21 cellular contexts compared by ENCODE assay signal in the genomic region with DNA sequence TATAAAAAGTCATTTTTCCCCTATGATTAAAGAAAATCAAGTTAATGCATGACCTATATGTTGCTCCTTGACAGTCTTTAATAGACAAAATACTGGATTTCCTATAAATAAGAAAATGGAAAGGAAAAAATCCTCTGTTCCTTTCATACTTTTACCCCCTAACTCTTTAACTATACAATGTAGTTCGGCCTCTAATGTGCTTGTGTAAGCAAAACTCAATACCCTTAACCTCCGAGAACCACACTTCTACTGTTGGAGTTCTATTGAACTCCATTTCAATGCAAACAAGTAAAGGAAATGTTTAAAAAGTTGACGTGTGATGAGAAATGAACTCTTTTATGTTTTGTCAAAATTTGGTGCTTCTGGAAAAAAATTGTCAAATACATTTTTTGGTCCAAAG. TPM values are rescaled to one million over a fixed set of nuclear protein-coding genes. Genes with fewer than 3 reads are reported as not detected.
A peak's percentile ranks its signal among the peaks of the same experiment; 100 is the strongest.
DNase-seq lines count a peak whose midpoint lies in the region; ATAC-seq, FAIRE-seq and TF ChIP-seq lines count a peak whose summit lies in the region.
"Had no signal": no experiment of that assay in that cellular context is flagged by ENCODE, and none has a peak within 500 bp of the region (broad histone marks: within the 10 kb centered on the region; RNA-seq: fewer than 3 reads in every experiment).

No MANE protein-coding gene starts in this region.

- no peaks in the 10 kb centered on the region for H3K36me3 Mint-ChIP-seq in glutamatergic neuron (ENCODE audit: unreplicated experiment)
- H3K36me3 Mint-ChIP-seq in stimulated activated naive B cell treated with anti-CD40 and anti-IgM and Interleukin-4, amounts not matched to agents 10 μg/mL and 1 μg/mL and 100 μg/mL, for 72 hours = peaks cover 22 to 38% of the 10 kb centered on the region in 2 donors
- no peaks in the 10 kb centered on the region for H3K36me3 Mint-ChIP-seq in T-cell

- no peak for FAIRE-seq in HepG2 (lab: Jason Lieb, UNC)

- H3K9me3 ChIP-seq in HepG2 (ENCODE audit: low read length) (no peaks in the 10 kb centered on the region), right lobe of liver (no peaks in the 10 kb centered on the region), OCI-LY1 (ENCODE audit: low read length) (no peaks in the 10 kb centered on the region), esophagus muscularis mucosa (no peaks in the 10 kb centered on the region)

- TF ChIP-seq EP300 in HepG2 (IDR thresholded peaks at IDR 0.05; ENCODE audit: low read depth in 2 of 2, low read length in 2 of 2) (no peak), HepG2 (CRISPR knock-in tag; IDR thresholded peaks at IDR 0.05; ENCODE audit: borderline replicate concordance) (no peak), esophagus muscularis mucosa (IDR thresholded peaks at IDR 0.05) (no peak)

- POLR2A ChIA-PET in HepG2 (lab: Yijun Ruan, JAX) (no interaction called here), T-cell (lab: Charles Lee) (no interaction called here)

- H3K4me3 ChIP-seq in HepG2 (replicated peaks in 1 of 3; ENCODE audit: insufficient read depth in 1 of 3, low read depth in 2 of 3, low read length in 3 of 3) (no peak overlapping the region), right lobe of liver (no peak overlapping the region), OCI-LY1 (ENCODE audit: low read depth, low read length, poor library complexity, severe bottlenecking) (no peak overlapping the region), esophagus muscularis mucosa (no peak overlapping the region)

- no peak for TF ChIP-seq CTCF in HepG2 (CRISPR knock-in tag; IDR thresholded peaks at IDR 0.05)
- TF ChIP-seq CTCF in right lobe of liver (IDR thresholded peaks at IDR 0.05) = no peak
- no peak for TF ChIP-seq CTCF in OCI-LY1 (IDR thresholded peaks at IDR 0.05; ENCODE audit: low read length)
- no peak for TF ChIP-seq CTCF in glutamatergic neuron (IDR thresholded peaks at IDR 0.05; ENCODE audit: partially characterized antibody, unreplicated experiment)
- no peak for TF ChIP-seq CTCF in esophagus muscularis mucosa (IDR thresholded peaks at IDR 0.05)

- H4K20me1 ChIP-seq in HepG2 (ENCODE audit: insufficient read depth, low read length) (0 out of 2 replicates have a peak, but pooled peaks cover 2% of the 10 kb centered on the region), OCI-LY1 (ENCODE audit: insufficient read depth, low read length) (no peaks in the 10 kb centered on the region)

- no TSS peak for BruUV-seq in HepG2 (replicated peaks; lab: Mats Ljungman, UMichigan)

- in situ Hi-C loops in HepG2 (cut with HindIII; ENCODE audit: extremely low pct_ligation_motif_present, low pct_unique_long_range_greater_than_20kb) (no loop called here), ACHN (cut with HindIII; ENCODE audit: low pct_ligation_motif_present, low pct_unique_long_range_greater_than_20kb, low sequenced_read_pairs) (no loop called here)

- H3K36me3 ChIP-seq in HepG2 (replicated peaks in 1 of 2; ENCODE audit: control insufficient read depth in 1 of 2, insufficient read depth in 2 of 2, low read length in 2 of 2) (no peaks in the 10 kb centered on the region), right lobe of liver (no peaks in the 10 kb centered on the region), OCI-LY1 (ENCODE audit: insufficient read depth, low read length) (no peaks in the 10 kb centered on the region), esophagus muscularis mucosa (no peaks in the 10 kb centered on the region)

- H3K27ac ChIP-seq in HepG2 (ENCODE audit: extremely low read length, insufficient read depth, low read length) (no peak overlapping the region), right lobe of liver (no peak overlapping the region), OCI-LY1 (ENCODE audit: low read depth, low read length, poor library complexity, severe bottlenecking) (peak overlapping the region; percentile 65), esophagus muscularis mucosa (replicated peaks in 1 of 4) (no peak overlapping the region)
- H3K27ac ChIP-seq: 22Rv1 had no signal

- no peaks in the 10 kb centered on the region for H3K9me3 Mint-ChIP-seq in glutamatergic neuron (ENCODE audit: unreplicated experiment)
- H3K9me3 Mint-ChIP-seq in stimulated activated naive B cell treated with anti-CD40 and anti-IgM and Interleukin-4, amounts not matched to agents 10 μg/mL and 1 μg/mL and 100 μg/mL, for 72 hours = peaks cover 0 to 4% of the 10 kb centered on the region in 2 donors
- peaks cover 0 to 4% (median 2%) of the 10 kb centered on the region in 3 donors for H3K9me3 Mint-ChIP-seq in T-cell
- H3K9me3 Mint-ChIP-seq: CD4-positive, alpha-beta T cell had no signal

- no peak for TF ChIP-seq POLR2A in HepG2 (IDR thresholded peaks at IDR 0.05; ENCODE audit: insufficient read depth in 1 of 2, low read depth in 2 of 2, low read length in 2 of 2)
- TF ChIP-seq POLR2A in right lobe of liver (IDR thresholded peaks at IDR 0.05) = no peak
- no peak for TF ChIP-seq POLR2A in esophagus muscularis mucosa (IDR thresholded peaks at IDR 0.05; ENCODE audit: low read depth)

- H3K27me3 ChIP-seq in HepG2 (ENCODE audit: control insufficient read depth in 1 of 2, insufficient read depth in 2 of 2, low read length in 2 of 2) (no peaks in the 10 kb centered on the region), right lobe of liver (no peaks in the 10 kb centered on the region), OCI-LY1 (ENCODE audit: insufficient read depth, low read length) (no peaks in the 10 kb centered on the region), esophagus muscularis mucosa (no peaks in the 10 kb centered on the region)

- H3K4me3 Mint-ChIP-seq in glutamatergic neuron (ENCODE audit: unreplicated experiment) = no peak overlapping the region
- peak overlapping the region; percentile 33 to 60 for H3K4me3 Mint-ChIP-seq in stimulated activated naive B cell treated with anti-CD40 and anti-IgM and Interleukin-4, amounts not matched to agents 10 μg/mL and 1 μg/mL and 100 μg/mL, for 72 hours
- no peak overlapping the region for H3K4me3 Mint-ChIP-seq in T-cell
- H3K4me3 Mint-ChIP-seq: CD4-positive, alpha-beta T cell had no signal

- no peak for ATAC-seq in HepG2
- no peak for ATAC-seq in right lobe of liver
- ATAC-seq in stimulated activated naive B cell treated with anti-CD40 and anti-IgM and Interleukin-4, amounts not matched to agents 10 μg/mL and 1 μg/mL and 100 μg/mL, for 72 hours (replicated peaks) = no peak
- ATAC-seq in T-cell (replicated peaks in 1 of 4) = no peak
- ATAC-seq: PC-3 had no signal

- H3F3A ChIP-seq in OCI-LY1 (ENCODE audit: insufficient read depth, low read length) = peaks cover 9% of the 10 kb centered on the region; the same call in 1 of the 2 replicates

- H2AFZ ChIP-seq in HepG2 (ENCODE audit: low read length) (no peak overlapping the region), OCI-LY1 (ENCODE audit: low read length) (no peak overlapping the region)

- peaks cover 46% of the 10 kb centered on the region for H3K4me1 Mint-ChIP-seq in glutamatergic neuron (ENCODE audit: low read depth, unreplicated experiment)
- peaks cover 43 to 68% of the 10 kb centered on the region in 2 donors for H3K4me1 Mint-ChIP-seq in stimulated activated naive B cell treated with anti-CD40 and anti-IgM and Interleukin-4, amounts not matched to agents 10 μg/mL and 1 μg/mL and 100 μg/mL, for 72 hours
- H3K4me1 Mint-ChIP-seq in T-cell = no peaks in the 10 kb centered on the region

- intact Hi-C loops in HepG2 (cut with micrococcal nuclease; ENCODE audit: unreplicated experiment) = no loop called here
- intact Hi-C loops in right lobe of liver (cut with DNase I) = no loop called here
- intact Hi-C loops in esophagus muscularis mucosa (cut with DNase I) = no loop called here

- H3K9me2 ChIP-seq in OCI-LY1 (ENCODE audit: low read depth, low read length) = no peaks in the 10 kb centered on the region

- WGBS in HepG2 (ENCODE audit: low lambda C conversion rate) = 4% methylated on average over 3 of the region's 3 CpGs
- 47% methylated on average over 3 of the region's 3 CpGs for WGBS in right lobe of liver (ENCODE audit: insufficient coverage, low coverage, low lambda C conversion rate, missing lambda C conversion rate)
- 72% methylated on average over 3 of the region's 3 CpGs for WGBS in esophagus muscularis mucosa

- H3K27me3 Mint-ChIP-seq in glutamatergic neuron (ENCODE audit: unreplicated experiment) = peaks cover 2% of the 10 kb centered on the region
- H3K27me3 Mint-ChIP-seq in stimulated activated naive B cell treated with anti-CD40 and anti-IgM and Interleukin-4, amounts not matched to agents 10 μg/mL and 1 μg/mL and 100 μg/mL, for 72 hours = no peaks in the 10 kb centered on the region
- H3K27me3 Mint-ChIP-seq in T-cell = no peaks in the 10 kb centered on the region
- H3K27me3 Mint-ChIP-seq: CD4-positive, alpha-beta T cell had no signal

- CTCF ChIA-PET in HepG2 (lab: Yijun Ruan, JAX; ENCODE audit: low intra/inter-chr PET ratio, low total read pairs) (no interaction called here), T-cell (lab: Charles Lee) (no interaction called here)

- no peaks in the 10 kb centered on the region for H3K79me2 ChIP-seq in HepG2 (ENCODE audit: insufficient read depth, low read length)
- H3K79me2 ChIP-seq in OCI-LY1 (ENCODE audit: insufficient read depth, low read length) = peaks cover 40% of the 10 kb centered on the region; the same call in 1 of the 2 replicates

- H3K4me1 ChIP-seq in HepG2 (ENCODE audit: insufficient read depth, low read length) = no peaks in the 10 kb centered on the region
- H3K4me1 ChIP-seq in right lobe of liver = no peaks in the 10 kb centered on the region
- peaks cover 99% of the 10 kb centered on the region for H3K4me1 ChIP-seq in OCI-LY1 (ENCODE audit: insufficient read depth, low read length, severe bottlenecking)
- H3K4me1 ChIP-seq in esophagus muscularis mucosa = peaks cover 0 to 9% (median 2%) of the 10 kb centered on the region in 4 donors

- DNase-seq in HepG2 (ENCODE audit: low spot score) = no peak
- no peak for DNase-seq in right lobe of liver
- DNase-seq in glutamatergic neuron = no peak
- no peak for DNase-seq in stimulated activated naive B cell treated with anti-CD40 and anti-IgM and Interleukin-4, amounts not matched to agents 10 μg/mL and 1 μg/mL and 100 μg/mL, for 72 hours
- no peak for DNase-seq in esophagus muscularis mucosa (ENCODE audit: extremely low spot score)
- DNase-seq in ACHN = no peak
- no peak for DNase-seq in T-cell
- DNase-seq: CD4-positive, alpha-beta T cell; DMS153; H7; KG1; NCI-H1105; NCI-H1694 treated with DMSO at 0.1 percent for 48 hours; NCI-H2081 treated with DMSO at 0.1 percent for 48 hours; NCI-H2171 treated with DMSO at 0.1 percent for 48 hours; NCI-H446; NCI-H526; PC-3; Right ventricle myocardium superior had no signal

- no peak overlapping the region for H3K4me2 ChIP-seq in HepG2 (ENCODE audit: low read depth, low read length)
- H3K4me2 ChIP-seq in OCI-LY1 (ENCODE audit: low read length) = peak overlapping the region; percentile 12

- H3K9ac ChIP-seq in HepG2 (ENCODE audit: insufficient read depth, low read depth, low read length) = no peak overlapping the region
- H3K9ac ChIP-seq in OCI-LY1 (ENCODE audit: low read length) = peak overlapping the region; percentile 15

- H3K27ac Mint-ChIP-seq in glutamatergic neuron (ENCODE audit: unreplicated experiment) = peak overlapping the region; percentile 50
- peak overlapping the region; percentile 85 for H3K27ac Mint-ChIP-seq in stimulated activated naive B cell treated with anti-CD40 and anti-IgM and Interleukin-4, amounts not matched to agents 10 μg/mL and 1 μg/mL and 100 μg/mL, for 72 hours
- H3K27ac Mint-ChIP-seq in T-cell = no peak overlapping the region
- H3K27ac Mint-ChIP-seq: CD4-positive, alpha-beta T cell had no signal

- no peak for TF ChIP-seq RAD21 in HepG2 (CRISPR knock-in tag; IDR thresholded peaks at IDR 0.05)

RNA-seq across cellular contexts. Expression of a gene that starts 36.0 kb away (rescaled TPM):
- 0.06 and 0.07 TPM in 2 replicates for total RNA-seq in HepG2 (2016; rRNA removed; fragmentation: Illumina TruSeq; extraction: Trizol)
- not detected in 2 replicates for total RNA-seq in HepG2 (2016; cell fraction: cytosol; rRNA removed; fragmentation: Illumina TruSeq; extraction: Trizol; ENCODE audit: low read depth)
- 0.12 and 0.15 TPM in 2 replicates for total RNA-seq in HepG2 (2016; cell fraction: insoluble cytoplasmic fraction; rRNA removed; fragmentation: Illumina TruSeq; extraction: Trizol)
- 0.03 and 0.10 TPM in 2 replicates for total RNA-seq in HepG2 (2016; cell fraction: membrane; rRNA removed; fragmentation: Illumina TruSeq; extraction: Trizol)
- not detected in 2 replicates for total RNA-seq in HepG2 (2016; cell fraction: nucleus; rRNA removed; fragmentation: Illumina TruSeq; extraction: Trizol)
- 0.05 and 0.09 TPM in 2 replicates for polyA plus RNA-seq in HepG2 (2011; rRNA removed)
- 0.04 TPM in 1 of 2 replicates, not detected in the other for polyA plus RNA-seq in HepG2 (2011; cell fraction: cytosol; rRNA removed)
- polyA plus RNA-seq in HepG2 (2011; cell fraction: nucleus; rRNA removed) = 0.07 and 0.10 TPM in 2 replicates
- not detected in 2 replicates for polyA plus RNA-seq in HepG2 (2012)
- not detected in 2 replicates for polyA plus RNA-seq in HepG2 (2016; cell fraction: cytosol; fragmentation: Illumina TruSeq; extraction: Trizol; ENCODE audit: low read depth)
- polyA plus RNA-seq in HepG2 (2016; cell fraction: insoluble cytoplasmic fraction; fragmentation: Illumina TruSeq; extraction: Trizol; ENCODE audit: low read depth) = 0.11 and 0.14 TPM in 2 replicates
- not detected in 2 replicates for polyA plus RNA-seq in HepG2 (2016; cell fraction: membrane; fragmentation: Illumina TruSeq; extraction: Trizol; ENCODE audit: low read depth)
- polyA plus RNA-seq in HepG2 (2016; cell fraction: nucleus; fragmentation: Illumina TruSeq; extraction: Trizol; ENCODE audit: insufficient read depth, low read depth) = not detected in 2 replicates
- 1.6 TPM in 1 of 2 replicates, not detected in the other for polyA minus RNA-seq in HepG2 (2011; rRNA and poly(A)+ RNA removed; ENCODE audit: low replicate concordance)
- polyA minus RNA-seq in HepG2 (2011; cell fraction: cytosol; rRNA and poly(A)+ RNA removed) = not detected in 2 replicates
- polyA minus RNA-seq in HepG2 (2011; cell fraction: nucleus; rRNA and poly(A)+ RNA removed) = 0.25 and 0.64 TPM in 2 replicates
- 1 to 10 TPM; 1.0 to 4.1 (median 2.5) TPM for total RNA-seq in right lobe of liver
- total RNA-seq in glutamatergic neuron (ENCODE audit: unreplicated experiment) = 94.8 TPM
- total RNA-seq in esophagus muscularis mucosa = 100 to 1,000 TPM in 2 of 4 donors, 10 to 100 TPM in 2; 63.0 to 130 (median 107) TPM
- 1 to 10 TPM; 2.8 to 6.7 (median 4.7) TPM for total RNA-seq in T-cell

Comparison
In these comparisons a context has a peak if more than half of its experiments do, and no peak if none do; other contexts are left out.
1. H3K27ac Mint-ChIP-seq: peak in glutamatergic neuron (single experiment) and stimulated activated naive B cell treated with anti-CD40 and anti-IgM and Interleukin-4, amounts not matched to agents 10 μg/mL and 1 μg/mL and 100 μg/mL, for 72 hours (single experiment); none in T-cell (0 of 2).
2. H3K4me3 Mint-ChIP-seq: peak in stimulated activated naive B cell treated with anti-CD40 and anti-IgM and Interleukin-4, amounts not matched to agents 10 μg/mL and 1 μg/mL and 100 μg/mL, for 72 hours (2 of 2); none in glutamatergic neuron (single experiment) and T-cell (0 of 3).
3. RNA of a gene that starts 36.0 kb away (total RNA-seq): 63.0 to 130 TPM in esophagus muscularis mucosa and 94.8 TPM in glutamatergic neuron (single experiment); 2.8 to 6.7 TPM in T-cell, 1.0 to 4.1 TPM in right lobe of liver and 0.03 to 0.15 TPM in HepG2; every median in the first group is over 4 times any median in the second.